In genomic region chr6:14642106-14642505, GRCh38 we compare ENCODE assay signal across 30 cellular contexts.
"Had no signal": no experiment of that assay in that cellular context is flagged by ENCODE, and none has a peak within 500 bp of the region (broad histone marks: within the 10 kb centered on the region; RNA-seq: fewer than 3 reads in every experiment).

No MANE protein-coding gene starts in this region.

- H3K9me3 Mint-ChIP-seq: activated CD8-positive, alpha-beta T cell treated with anti-CD3 and anti-CD28 coated beads for 36 hours; activated naive CD8-positive, alpha-beta T cell treated with anti-CD3 and anti-CD28 coated beads for 36 hours; activated T-cell treated with anti-CD3 and anti-CD28 coated beads, Interleukin-2, amount 50 U/mL, for 4 hours; central memory CD8-positive, alpha-beta T cell had no signal

- H3K27me3 Mint-ChIP-seq: activated CD8-positive, alpha-beta T cell treated with anti-CD3 and anti-CD28 coated beads for 36 hours had no signal

- H3K4me3 Mint-ChIP-seq: activated CD4-positive, alpha-beta T cell treated with anti-CD3 and anti-CD28 coated beads, Interleukin-2, amount 10 ng/mL, durations not matched to agents 24 days and 14 days; activated CD8-positive, alpha-beta T cell treated with anti-CD3 and anti-CD28 coated beads for 36 hours; activated naive CD8-positive, alpha-beta T cell treated with anti-CD3 and anti-CD28 coated beads for 36 hours; activated T-cell treated with anti-CD3 and anti-CD28 coated beads, Interleukin-2, amount 50 U/mL, for 4 hours; central memory CD8-positive, alpha-beta T cell had no signal

- ATAC-seq: activated CD8-positive, alpha-beta T cell treated with anti-CD3 and anti-CD28 coated beads for 36 hours; activated T-cell treated with anti-CD3 and anti-CD28 coated beads, Interleukin-2, amount 50 U/mL, for 4 hours; PC-3; SK-N-SH treated with all-trans-retinoic acid at 6 μM for 48 hours had no signal

- H3K27ac Mint-ChIP-seq: activated CD4-positive, alpha-beta T cell treated with anti-CD3 and anti-CD28 coated beads, Interleukin-2, amount 10 ng/mL, durations not matched to agents 24 days and 14 days; activated CD8-positive, alpha-beta T cell treated with anti-CD3 and anti-CD28 coated beads for 36 hours; activated naive CD8-positive, alpha-beta T cell treated with anti-CD3 and anti-CD28 coated beads for 36 hours had no signal

- DNase-seq: activated CD4-positive, alpha-beta T cell treated with anti-CD3 and anti-CD28 coated beads, Interleukin-2, amount 10 ng/mL, durations not matched to agents 24 days and 14 days; activated CD4-positive, alpha-beta T cell treated with anti-CD3 and anti-CD28 coated beads, Interleukin-2, amount 50 U/mL, for 4 hours; activated CD8-positive, alpha-beta T cell treated with anti-CD3 and anti-CD28 coated beads for 36 hours; activated effector memory CD4-positive, alpha-beta T cell treated with anti-CD3 and anti-CD28 coated beads, Interleukin-2, amount 50 U/mL, for 16 hours; activated naive CD4-positive, alpha-beta T cell; activated naive CD4-positive, alpha-beta T cell treated with anti-CD3 and anti-CD28 coated beads, Interleukin-2, amount 50 U/mL, for 16 hours; activated naive CD8-positive, alpha-beta T cell treated with anti-CD3 and anti-CD28 coated beads for 36 hours; activated T-cell treated with anti-CD3 and anti-CD28 coated beads for 4 hours; activated T-cell treated with anti-CD3 and anti-CD28 coated beads, Interleukin-2, amount 50 U/mL, for 4 hours; amniotic stem cell; aorta; Karpas-422; KBM-7; NCI-H1105; NCI-H1417 treated with DMSO at 0.1 percent for 48 hours; NCI-H187 treated with DMSO at 0.1 percent for 48 hours; NCI-H2081; NCI-H345; NCI-H524 treated with DMSO at 0.1 percent for 48 hours; NK-92 treated with Interleukin-12 subunit alpha and Interleukin-12 subunit beta, amount 100 ng/mL, for 24 hours; PC-3; Peyer's patch; RPMI8226; SHP77 treated with DMSO at 0.1 percent for 48 hours; SW 1271; T-helper 1 cell; T1000; WERI-Rb-1 had no signal

- H3K36me3 Mint-ChIP-seq: activated naive CD8-positive, alpha-beta T cell treated with anti-CD3 and anti-CD28 coated beads for 36 hours had no signal
